9 cellular contexts compared by ENCODE assay signal in genomic region chr17:20157078-20157360, GRCh38.
DNase-seq lines count a peak whose midpoint lies in the region; ATAC-seq, FAIRE-seq and TF ChIP-seq lines count a peak whose summit lies in the region.
"Had no signal": no experiment of that assay in that cellular context is flagged by ENCODE, and none has a peak within 500 bp of the region (broad histone marks: within the 10 kb centered on the region; RNA-seq: fewer than 3 reads in every experiment).

No MANE protein-coding gene starts in this region.

- POLR2A ChIA-PET in K562 (lab: Yijun Ruan, JAX): no interaction called here

- H3K79me2 ChIP-seq in K562 (ENCODE audit: control insufficient read depth, insufficient read depth, low read length): peaks cover 9% of the 10 kb centered on the region; the same call in 2 of the 3 replicates

- H3K27ac ChIP-seq in K562 (ENCODE audit: extremely low read depth, low read depth, low read length): no peak overlapping the region
- H3K27ac ChIP-seq in lower lobe of right lung: peak overlapping the region; percentile 73
- peak overlapping the region in 1 of 4 donors; percentile 76 for H3K27ac ChIP-seq in tibial nerve

- CTCF ChIA-PET in K562 (lab: Yijun Ruan, JAX; ENCODE audit: low intra/inter-chr PET ratio): no interaction called here

- no peak for ATAC-seq in activated T-cell treated with anti-CD3 and anti-CD28 coated beads, Interleukin-2, amount 50 U/mL, for 4 hours
- ATAC-seq in K562 (no peak), lower lobe of right lung (peak in 1 of 2 donors; percentile 1)

- H4K20me1 ChIP-seq in K562 (replicated peaks; ENCODE audit: control insufficient read depth, insufficient read depth, low read length): peaks cover 6% of the 10 kb centered on the region

- peaks cover 3% of the 10 kb centered on the region for H3K4me1 Mint-ChIP-seq in activated T-cell treated with anti-CD3 and anti-CD28 coated beads, Interleukin-2, amount 50 U/mL, for 4 hours (ENCODE audit: low read depth)
- H3K4me1 Mint-ChIP-seq in activated T-cell treated with anti-CD3 and anti-CD28 coated beads, Interleukin-2, amount 50 U/mL, for 24 hours (ENCODE audit: low read depth): peaks cover 5% of the 10 kb centered on the region

- peak overlapping the region; percentile 81 for H3K4me3 Mint-ChIP-seq in activated T-cell treated with anti-CD3 and anti-CD28 coated beads, Interleukin-2, amount 50 U/mL, for 4 hours
- no peak overlapping the region for H3K4me3 Mint-ChIP-seq in activated T-cell treated with anti-CD3 and anti-CD28 coated beads, Interleukin-2, amount 50 U/mL, for 24 hours

- H2AFZ ChIP-seq in K562 (ENCODE audit: low read depth, low read length): no peak overlapping the region

- no peak for FAIRE-seq in K562 (lab: Jason Lieb, UNC)

- TF ChIP-seq POLR2A in K562 (conservative IDR thresholded peaks at IDR 0.05): no peak
- TF ChIP-seq POLR2A in tibial nerve (IDR thresholded peaks at IDR 0.05): no peak

- H3K9me3 Mint-ChIP-seq in activated T-cell treated with anti-CD3 and anti-CD28 coated beads, Interleukin-2, amount 50 U/mL, for 4 hours: no peaks in the 10 kb centered on the region
- no peaks in the 10 kb centered on the region for H3K9me3 Mint-ChIP-seq in activated T-cell treated with anti-CD3 and anti-CD28 coated beads, Interleukin-2, amount 50 U/mL, for 24 hours

- TF ChIP-seq CTCF in K562 (IDR thresholded peaks at IDR 0.05 in 2 of 3, conservative IDR thresholded peaks at IDR 0.05 in 1 of 3; ENCODE audit: insufficient read depth in 2 of 3, low read depth in 1 of 3, low read length in 3 of 3) (no peak), lower lobe of right lung (IDR thresholded peaks at IDR 0.05) (no peak), tibial nerve (IDR thresholded peaks at IDR 0.05) (no peak)

- no peak overlapping the region for H3K27ac Mint-ChIP-seq in activated T-cell treated with anti-CD3 and anti-CD28 coated beads, Interleukin-2, amount 50 U/mL, for 24 hours

- WGBS in K562 (ENCODE audit: insufficient coverage, low coverage, missing lambda C conversion rate): 73% methylated on average over 9 of the region's 12 CpGs
- WGBS in tibial nerve, 2 donors: 65 to 67% methylated on average over 12 of the region's 12 CpGs

- H3K36me3 ChIP-seq in K562 (ENCODE audit: control insufficient read depth, insufficient read depth, low read length) (no peaks in the 10 kb centered on the region), lower lobe of right lung (no peaks in the 10 kb centered on the region), tibial nerve (no peaks in the 10 kb centered on the region)

- H3K36me3 Mint-ChIP-seq in activated T-cell treated with anti-CD3 and anti-CD28 coated beads, Interleukin-2, amount 50 U/mL, for 4 hours (ENCODE audit: insufficient read depth): no peaks in the 10 kb centered on the region
- H3K36me3 Mint-ChIP-seq in activated T-cell treated with anti-CD3 and anti-CD28 coated beads, Interleukin-2, amount 50 U/mL, for 24 hours (ENCODE audit: low read depth): no peaks in the 10 kb centered on the region

- no peak for TF ChIP-seq EP300 in K562 (IDR thresholded peaks at IDR 0.05; ENCODE audit: low read length)
- TF ChIP-seq EP300 in tibial nerve (IDR thresholded peaks at IDR 0.05): no peak

- TF ChIP-seq RAD21 in K562 (CRISPR knock-in tag; conservative IDR thresholded peaks at IDR 0.05 in 1 of 2, IDR thresholded peaks at IDR 0.05 in 1 of 2): no peak

- TSS peak; percentile 59 for BruUV-seq in K562 (replicated peaks; lab: Mats Ljungman, UMichigan)

- peaks cover 5% of the 10 kb centered on the region for H3K27me3 Mint-ChIP-seq in activated T-cell treated with anti-CD3 and anti-CD28 coated beads, Interleukin-2, amount 50 U/mL, for 4 hours (ENCODE audit: low read depth)
- H3K27me3 Mint-ChIP-seq in activated T-cell treated with anti-CD3 and anti-CD28 coated beads, Interleukin-2, amount 50 U/mL, for 24 hours: peaks cover 13% of the 10 kb centered on the region

- no peak for DNase-seq in activated T-cell treated with anti-CD3 and anti-CD28 coated beads, Interleukin-2, amount 50 U/mL, for 4 hours
- no peak for DNase-seq in activated T-cell treated with anti-CD3 and anti-CD28 coated beads, Interleukin-2, amount 50 U/mL, for 24 hours
- DNase-seq in K562 (ENCODE audit: extremely low read depth in 1 of 4, low spot score in 3 of 4): no peak
- no peak for DNase-seq in lower lobe of right lung
- DNase-seq in tibial nerve (ENCODE audit: low spot score in 2 of 2): no peak
- no peak for DNase-seq in putamen (ENCODE audit: low spot score)
- DNase-seq in stimulated activated CD4-positive, alpha-beta T cell treated with anti-CD3 and anti-CD28 coated beads, Interleukin-4, amount 100 ng/mL, for 4 hours: no peak
- DNase-seq in NCI-H2227 treated with DMSO at 0.1 percent for 48 hours (lab: John Stamatoyannopoulos, UW): no peak
- DNase-seq: NCI-H1417 treated with DMSO at 0.1 percent for 48 hours had no signal

- H3K9me1 ChIP-seq in K562 (ENCODE audit: control insufficient read depth, insufficient read depth, low read length): no peaks in the 10 kb centered on the region

- peak overlapping the region in 1 of 2 experiments; percentile 78; a peak in 2 of 4 replicates for H3K9ac ChIP-seq in K562 (ENCODE audit: insufficient read depth in 1 of 2, low read depth in 2 of 2, low read length in 2 of 2)

- peak overlapping the region; percentile 72 for H3K4me2 ChIP-seq in K562 (ENCODE audit: insufficient read depth, low read length)

- intact Hi-C loops in K562 (cut with micrococcal nuclease): no loop called here
- intact Hi-C loops in lower lobe of right lung (cut with DNase I): no loop called here

- H3K27me3 ChIP-seq in K562 (ENCODE audit: control insufficient read depth in 2 of 2, insufficient read depth in 2 of 2, low read length in 2 of 2): no peaks in the 10 kb centered on the region
- no peaks in the 10 kb centered on the region for H3K27me3 ChIP-seq in lower lobe of right lung (ENCODE audit: low read depth)
- no peaks in the 10 kb centered on the region for H3K27me3 ChIP-seq in tibial nerve

- H3K4me3 ChIP-seq in K562: peak overlapping the region; percentile 65; the same call in 1 of the 2 replicates
- H3K4me3 ChIP-seq in lower lobe of right lung: peak overlapping the region; percentile 71
- peak overlapping the region in 3 of 4 donors; percentile 85 to 91 (median 91) for H3K4me3 ChIP-seq in tibial nerve

- H3K4me1 ChIP-seq in K562 (replicated peaks in 1 of 2; ENCODE audit: control insufficient read depth in 2 of 2, insufficient read depth in 2 of 2, low read length in 2 of 2) (peaks cover 5 to 18% of the 10 kb centered on the region in 2 experiments; a peak in 4 of 5 replicates), lower lobe of right lung (peaks cover 12% of the 10 kb centered on the region), tibial nerve (peaks cover 0 to 20% (median 12%) of the 10 kb centered on the region in 4 donors)

- H3K9me3 ChIP-seq in K562 (replicated peaks; ENCODE audit: control insufficient read depth, insufficient read depth, low read depth, low read length): no peaks in the 10 kb centered on the region
- no peaks in the 10 kb centered on the region for H3K9me3 ChIP-seq in lower lobe of right lung
- H3K9me3 ChIP-seq in tibial nerve: no peaks in the 10 kb centered on the region

- in situ Hi-C loops in K562 (cut with MboI): no loop called here

TF ChIP-seq in K562, 482 proteins besides CTCF, POLR2A, EP300 and RAD21 (continues in another document):
- TF ChIP-seq ZNF445 (CRISPR knock-in tag; IDR thresholded peaks at IDR 0.05; ENCODE audit: low read depth): no peak
- TF ChIP-seq SRSF1 (IDR thresholded peaks at IDR 0.05; ENCODE audit: low read depth, low read length): no peak
- no peak for TF ChIP-seq CHD1 (IDR thresholded peaks at IDR 0.05; ENCODE audit: low read length)
- TF ChIP-seq HDAC6 (IDR thresholded peaks at IDR 0.05; ENCODE audit: low read depth, low read length): no peak
- no peak for TF ChIP-seq ZBTB9 (CRISPR knock-in tag; IDR thresholded peaks at IDR 0.05)
- no peak for TF ChIP-seq STAT6 (CRISPR knock-in tag; IDR thresholded peaks at IDR 0.05)
- no peak for TF ChIP-seq ILF3 (IDR thresholded peaks at IDR 0.05; ENCODE audit: borderline replicate concordance)
- TF ChIP-seq U2AF1 (optimal IDR thresholded peaks at IDR 0.05; ENCODE audit: low read depth, low read length): no peak
- TF ChIP-seq PRPF4 (IDR thresholded peaks at IDR 0.05; ENCODE audit: insufficient read depth, low read depth, low read length, poor library complexity, severe bottlenecking): no peak
- TF ChIP-seq ZNF212 (CRISPR knock-in tag; IDR thresholded peaks at IDR 0.05): no peak
